18 cellular contexts compared by ENCODE assay signal in genomic region chr16:4206680-4207079, GRCh38. TPM values are rescaled to one million over a fixed set of nuclear protein-coding genes. Genes with fewer than 3 reads are reported as not detected.
DNase-seq lines count a peak whose midpoint lies in the region; ATAC-seq and TF ChIP-seq lines count a peak whose summit lies in the region.
"Had no signal": no experiment of that assay in that cellular context is flagged by ENCODE, and none has a peak within 500 bp of the region (broad histone marks: within the 10 kb centered on the region; RNA-seq: fewer than 3 reads in every experiment).

No MANE protein-coding gene starts in this region.

- H3K36me3 Mint-ChIP-seq in activated naive CD4-positive, alpha-beta T cell treated with anti-CD3 and anti-CD28 coated beads, Interleukin-2, amount 10 ng/mL, durations not matched to agents 7 days and 5 days, result no peaks in the 10 kb centered on the region
- no peaks in the 10 kb centered on the region for H3K36me3 Mint-ChIP-seq in activated naive CD4-positive, alpha-beta T cell treated with anti-CD3 and anti-CD28 coated beads, Interleukin-2, amount 50 U/mL, for 72 hours

- no peak for ATAC-seq in activated naive CD4-positive, alpha-beta T cell treated with anti-CD3 and anti-CD28 coated beads, Interleukin-2, amount 50 U/mL, for 72 hours
- no peak for ATAC-seq in right cardiac atrium

- H3K79me2 ChIP-seq in PC-9 (ENCODE audit: low read depth), result no peaks in the 10 kb centered on the region

- H3K27ac ChIP-seq in BLaER1, result peak overlapping the region; percentile 19; the same call in 1 of the 2 replicates
- no peak overlapping the region for H3K27ac ChIP-seq in HEK293 (ENCODE audit: extremely low read depth, low read depth, low read length)
- H3K27ac ChIP-seq in right cardiac atrium (ENCODE audit: low read length), result peak overlapping the region; percentile 21
- no peak overlapping the region for H3K27ac ChIP-seq in uterus
- no peak overlapping the region for H3K27ac ChIP-seq in PC-9
- H3K27ac ChIP-seq: C4-2B had no signal

- H3K9me3 ChIP-seq in BLaER1 (no peaks in the 10 kb centered on the region), HEK293 (ENCODE audit: control insufficient read depth, insufficient read depth, low read depth, low read length) (no peaks in the 10 kb centered on the region), right cardiac atrium (ENCODE audit: control insufficient read depth, low read length) (no peaks in the 10 kb centered on the region), uterus (no peaks in the 10 kb centered on the region), PC-9 (ENCODE audit: insufficient read depth, low read depth) (no peaks in the 10 kb centered on the region)

- H3K27me3 Mint-ChIP-seq in activated naive CD4-positive, alpha-beta T cell treated with anti-CD3 and anti-CD28 coated beads, Interleukin-2, amount 10 ng/mL, durations not matched to agents 7 days and 5 days, result peaks cover 76% of the 10 kb centered on the region

- peak; percentile 30 for DNase-seq in activated naive CD4-positive, alpha-beta T cell treated with anti-CD3 and anti-CD28 coated beads, Interleukin-2, amount 10 ng/mL, durations not matched to agents 7 days and 5 days
- no peak for DNase-seq in activated naive CD4-positive, alpha-beta T cell treated with anti-CD3 and anti-CD28 coated beads, Interleukin-2, amount 50 U/mL, for 72 hours (ENCODE audit: low spot score in 2 of 2)
- no peak for DNase-seq in right cardiac atrium
- no peak for DNase-seq in uterus
- DNase-seq in PC-9, result no peak
- DNase-seq in NOMO-1 treated with DMSO at 0.1 percent for 48 hours (lab: John Stamatoyannopoulos, UW; ENCODE audit: unreplicated experiment), result no peak
- DNase-seq: DMS53, GOT3, KBM-7, NCI-H1048, NCI-H146, NCI-H2081 treated with DMSO at 0.1 percent for 48 hours, NCI-H510A treated with DMSO at 0.1 percent for 48 hours, NCI-H82 had no signal

- no peak overlapping the region for H2AFZ ChIP-seq in PC-9

- H3K4me1 Mint-ChIP-seq in activated naive CD4-positive, alpha-beta T cell treated with anti-CD3 and anti-CD28 coated beads, Interleukin-2, amount 10 ng/mL, durations not matched to agents 7 days and 5 days, result peaks cover 16% of the 10 kb centered on the region

- H3K9me2 ChIP-seq in PC-9 (ENCODE audit: insufficient read depth), result no peaks in the 10 kb centered on the region

- TF ChIP-seq POLR2A in uterus (IDR thresholded peaks at IDR 0.05), result no peak

- no peak overlapping the region for H3K4me3 Mint-ChIP-seq in activated naive CD4-positive, alpha-beta T cell treated with anti-CD3 and anti-CD28 coated beads, Interleukin-2, amount 10 ng/mL, durations not matched to agents 7 days and 5 days

- H3K4me2 ChIP-seq in BLaER1, result peak overlapping the region; percentile 74
- no peak overlapping the region for H3K4me2 ChIP-seq in PC-9

- H3K27me3 ChIP-seq in BLaER1, result no peaks in the 10 kb centered on the region
- H3K27me3 ChIP-seq in right cardiac atrium (ENCODE audit: control insufficient read depth, insufficient read depth), result no peaks in the 10 kb centered on the region
- no peaks in the 10 kb centered on the region for H3K27me3 ChIP-seq in uterus
- H3K27me3 ChIP-seq in PC-9 (ENCODE audit: insufficient read depth, low read depth), result peaks cover 21% of the 10 kb centered on the region; the same call in 1 of the 2 replicates

- no TSS peak for BruUV-seq in PC-9 (replicated peaks; lab: Mats Ljungman, UMichigan)

- H3K27ac Mint-ChIP-seq in activated naive CD4-positive, alpha-beta T cell treated with anti-CD3 and anti-CD28 coated beads, Interleukin-2, amount 10 ng/mL, durations not matched to agents 7 days and 5 days, result peak overlapping the region; percentile 49
- no peak overlapping the region for H3K27ac Mint-ChIP-seq in activated naive CD4-positive, alpha-beta T cell treated with anti-CD3 and anti-CD28 coated beads, Interleukin-2, amount 50 U/mL, for 72 hours

- no peak overlapping the region for H3K9ac ChIP-seq in BLaER1

- intact Hi-C loops in right cardiac atrium (cut with DNase I), result loop anchor here in 3 of 4 donors (5.0 to 10.0 kb wide), 3 partner anchors 36 to 118 kb away; partner anchors contain the start of gene SRL (in 1 of the 3)
- intact Hi-C loops in uterus (cut with DNase I; ENCODE audit: low total_unique reads), result no loop called here
- intact Hi-C loops in PC-9 (cut with micrococcal nuclease; ENCODE audit: unreplicated experiment), result no loop called here

- CTCF ChIA-PET in activated naive CD4-positive, alpha-beta T cell treated with anti-CD3 and anti-CD28 coated beads, Interleukin-2, amount 10 ng/mL, durations not matched to agents 7 days and 5 days (lab: Charles Lee), result no interaction called here
- CTCF ChIA-PET in HEK293 (lab: Yijun Ruan, JAX) (interaction anchor here (0.7 to 0.8 kb wide), 3 partner anchors 10 to 519 kb away, joined by 4 to 6 read pairs (median 4); no protein-coding TSS in a partner anchor), PC-9 (lab: Charles Lee) (interaction anchor here (0.6 kb wide), 1 partner anchor 775 kb away, joined by 8 read pairs; no protein-coding TSS in a partner anchor)

- H4K20me1 ChIP-seq in BLaER1 (no peaks in the 10 kb centered on the region), PC-9 (ENCODE audit: insufficient read depth) (no peaks in the 10 kb centered on the region)

- POLR2A ChIA-PET in HEK293 (lab: Yijun Ruan, JAX), result no interaction called here
- POLR2A ChIA-PET in PC-9 (lab: Charles Lee; ENCODE audit: unreplicated experiment), result no interaction called here

- no peak overlapping the region for H3K4me3 ChIP-seq in BLaER1
- H3K4me3 ChIP-seq in HEK293 (ENCODE audit: low read depth, low read length), result no peak overlapping the region
- H3K4me3 ChIP-seq in right cardiac atrium (ENCODE audit: low read length), result no peak overlapping the region
- H3K4me3 ChIP-seq in uterus, result no peak overlapping the region
- H3K4me3 ChIP-seq in PC-9, result no peak overlapping the region

- 57% methylated on average over 10 of the region's 10 CpGs for WGBS in right cardiac atrium

- TF ChIP-seq CTCF in HEK293 (tag by site-specific recombination; IDR thresholded peaks at IDR 0.05), result no peak
- TF ChIP-seq CTCF in uterus (IDR thresholded peaks at IDR 0.05), result no peak
- no peak for TF ChIP-seq CTCF in PC-9 (conservative IDR thresholded peaks at IDR 0.05)

- no peaks in the 10 kb centered on the region for H3K9me3 Mint-ChIP-seq in activated naive CD4-positive, alpha-beta T cell treated with anti-CD3 and anti-CD28 coated beads, Interleukin-2, amount 10 ng/mL, durations not matched to agents 7 days and 5 days
- H3K9me3 Mint-ChIP-seq in activated naive CD4-positive, alpha-beta T cell treated with anti-CD3 and anti-CD28 coated beads, Interleukin-2, amount 50 U/mL, for 72 hours, result no peaks in the 10 kb centered on the region

- no peaks in the 10 kb centered on the region for H3F3A ChIP-seq in PC-9 (ENCODE audit: insufficient read depth, low read depth)

- H3K36me3 ChIP-seq in BLaER1 (no peaks in the 10 kb centered on the region), HEK293 (ENCODE audit: control insufficient read depth in 2 of 2, insufficient read depth in 1 of 2, low read length in 2 of 2) (no peaks in the 10 kb centered on the region), uterus (no peaks in the 10 kb centered on the region), PC-9 (ENCODE audit: low read depth) (no peaks in the 10 kb centered on the region)

- H3K4me1 ChIP-seq in BLaER1, result peaks cover 15% of the 10 kb centered on the region
- no peaks in the 10 kb centered on the region for H3K4me1 ChIP-seq in HEK293 (ENCODE audit: control insufficient read depth, insufficient read depth, low read length)
- H3K4me1 ChIP-seq in right cardiac atrium (ENCODE audit: control insufficient read depth, insufficient read depth, low read length), result peaks cover 5% of the 10 kb centered on the region
- H3K4me1 ChIP-seq in uterus, result no peaks in the 10 kb centered on the region
- no peaks in the 10 kb centered on the region for H3K4me1 ChIP-seq in PC-9 (replicated peaks; ENCODE audit: insufficient read depth)

TF ChIP-seq in HEK293, 187 proteins besides CTCF, POLR2A, EP300 and RAD21:
- TF ChIP-seq ZNF10 (tag by site-specific recombination; IDR thresholded peaks at IDR 0.05) (no peak), BCL6B (tag by site-specific recombination; IDR thresholded peaks at IDR 0.05) (no peak), ZIC2 (tag by site-specific recombination; IDR thresholded peaks at IDR 0.05) (peak; percentile 34)

RNA-seq across cellular contexts. Expression of gene SRL, which starts 35.2 kb away (rescaled TPM):
- not detected for total RNA-seq in activated naive CD4-positive, alpha-beta T cell treated with anti-CD3 and anti-CD28 coated beads, Interleukin-2, amount 50 U/mL, for 72 hours
- total RNA-seq in right cardiac atrium (100 to 1,000 TPM; 338 to 395 (median 359) TPM), uterus (10 to 100 TPM in 1 of 4 donors, 1 to 10 TPM in 2, under 1 TPM in 1; 0.29 to 10.1 (median 7.6) TPM), PC-9 (2021) (not detected in 2 replicates)
- polyA plus RNA-seq in right cardiac atrium, result 255 TPM
- total RNA-seq: M059J had no signal

Comparison
In these comparisons a context has a peak if more than half of its experiments do, and no peak if none do; other contexts are left out.
1. H3K27ac ChIP-seq: peak in BLaER1 (single experiment) and right cardiac atrium (single experiment); none in HEK293 (single experiment), uterus (0 of 2) and PC-9 (single experiment).
2. RNA of gene SRL, which starts 35.2 kb away (total RNA-seq): 338 to 395 TPM in right cardiac atrium; 0.29 to 10.1 TPM in uterus, not detected in PC-9 and not detected in activated naive CD4-positive, alpha-beta T cell treated with anti-CD3 and anti-CD28 coated beads, Interleukin-2, amount 50 U/mL, for 72 hours; every median in the first group is over 10 times any median in the second.
3. intact Hi-C loops: an anchor here in right cardiac atrium (5.0 to 10.0 kb wide); none called in uterus and PC-9.